17 cellular contexts compared by ENCODE assay signal in genomic region chr11:121089566-121089965, GRCh38. TPM values are rescaled to one million over a fixed set of nuclear protein-coding genes. Genes with fewer than 3 reads are reported as not detected.
DNase-seq lines count a peak whose midpoint lies in the region; ATAC-seq, FAIRE-seq and TF ChIP-seq lines count a peak whose summit lies in the region.
"Had no signal": no experiment of that assay in that cellular context is flagged by ENCODE, and none has a peak within 500 bp of the region (broad histone marks: within the 10 kb centered on the region; RNA-seq: fewer than 3 reads in every experiment).

No MANE protein-coding gene starts in this region.

- 68% methylated on average over 1 of the region's 1 CpG for WGBS in liver
- 89 to 98% (median 91%) methylated on average over 1 of the region's 1 CpG for WGBS in adrenal gland, 4 donors

- POLR2A ChIA-PET in Panc1 (lab: Charles Lee) = no interaction called here

- no peak for ATAC-seq in Panc1

- no peak for TF ChIP-seq POLR2A in adrenal gland (IDR thresholded peaks at IDR 0.05)

- TF ChIP-seq CTCF in Panc1 (IDR thresholded peaks at IDR 0.05) (no peak), liver (IDR thresholded peaks at IDR 0.05; ENCODE audit: low read depth, low read length, missing input control) (no peak), adrenal gland (IDR thresholded peaks at IDR 0.05) (no peak)

- no peak overlapping the region for H3K4me3 ChIP-seq in Panc1 (ENCODE audit: low read depth in 2 of 2, low read length in 2 of 2)
- H3K4me3 ChIP-seq in liver (ENCODE audit: low read depth in 1 of 3, low read length in 3 of 3) = no peak overlapping the region
- no peak overlapping the region for H3K4me3 ChIP-seq in adrenal gland
- H3K4me3 ChIP-seq: HAP-1 had no signal

- H3K9ac ChIP-seq in liver (ENCODE audit: low read depth in 1 of 2, low read length in 2 of 2) = no peak overlapping the region

- H3K9me3 ChIP-seq in Panc1 (ENCODE audit: control insufficient read depth, insufficient read depth, low read depth, low read length) (no peaks in the 10 kb centered on the region), liver (ENCODE audit: control insufficient read depth in 4 of 4, low read length in 3 of 4) (no peaks in the 10 kb centered on the region), adrenal gland (replicated peaks in 1 of 3) (no peaks in the 10 kb centered on the region)
- H3K9me3 ChIP-seq: Caco-2, HAP-1 had no signal

- in situ Hi-C loops in Panc1 (cut with HindIII; ENCODE audit: low pct_unique_long_range_greater_than_20kb, low sequenced_read_pairs) = no loop called here

- peak in 1 of 2 donors; percentile 4 for TF ChIP-seq RAD21 in liver (IDR thresholded peaks at IDR 0.05)

- no peak overlapping the region for H3K27ac ChIP-seq in Panc1 (ENCODE audit: low read length)
- peak overlapping the region; percentile 17 to 25 for H3K27ac ChIP-seq in liver (ENCODE audit: low read depth in 1 of 2, low read length in 2 of 2)
- H3K27ac ChIP-seq in adrenal gland = no peak overlapping the region

- H3K4me1 ChIP-seq in Panc1 (ENCODE audit: control insufficient read depth, insufficient read depth, low read length) = no peaks in the 10 kb centered on the region
- H3K4me1 ChIP-seq in liver (ENCODE audit: control insufficient read depth in 4 of 4, insufficient read depth in 4 of 4, low read length in 3 of 4) = peaks cover 2 to 47% (median 35%) of the 10 kb centered on the region in 4 donors
- H3K4me1 ChIP-seq in adrenal gland (replicated peaks in 1 of 2) = no peaks in the 10 kb centered on the region
- H3K4me1 ChIP-seq: HAP-1 had no signal

- intact Hi-C loops in Panc1 (cut with micrococcal nuclease; ENCODE audit: unreplicated experiment) (no loop called here), adrenal gland (cut with DNase I) (no loop called here)

- H3K36me3 ChIP-seq in Panc1 (ENCODE audit: control insufficient read depth, insufficient read depth, low read length) (no peaks in the 10 kb centered on the region), liver (ENCODE audit: control insufficient read depth in 4 of 4, insufficient read depth in 3 of 4, low read depth in 1 of 4, low read length in 3 of 4) (peaks cover 0 to 12% (median 3%) of the 10 kb centered on the region in 4 donors), adrenal gland (replicated peaks in 1 of 2) (peaks cover 0 to 12% of the 10 kb centered on the region in 2 donors)
- H3K36me3 ChIP-seq: HAP-1 had no signal

- BruUV-seq in Panc1 (replicated peaks; lab: Mats Ljungman, UMichigan) = TSS peak; percentile 42

- H3K27me3 ChIP-seq in Panc1 (ENCODE audit: control insufficient read depth, insufficient read depth, low read length) (no peaks in the 10 kb centered on the region), liver (ENCODE audit: control insufficient read depth in 4 of 4, insufficient read depth in 4 of 4, low read length in 3 of 4) (no peaks in the 10 kb centered on the region), adrenal gland (no peaks in the 10 kb centered on the region)

- CTCF ChIA-PET in Panc1 (lab: Charles Lee) = no interaction called here

- DNase-seq in Panc1 (ENCODE audit: low read depth, low spot score) (no peak), NCI-H146 treated with DMSO at 0.1 percent for 48 hours (lab: John Stamatoyannopoulos, UW; ENCODE audit: unreplicated experiment) (no peak), adrenal gland (no peak), NCI-H2196 (lab: John Stamatoyannopoulos, UW; ENCODE audit: unreplicated experiment) (no peak)
- DNase-seq: C1 segment of cervical spinal cord; Caco-2; CD4-positive, alpha-beta memory T cell; DMS153; DND-41; GOT3; HFFc6 had no signal

- FAIRE-seq in islet of Langerhans (lab: Jason Lieb, UNC) = peak; percentile 5
- FAIRE-seq: G401.6, GM12892, H54 had no signal

TF ChIP-seq in liver, 16 proteins besides CTCF, POLR2A, EP300 and RAD21:
- TF ChIP-seq HNF4G (IDR thresholded peaks at IDR 0.05) = no peak
- no peak for TF ChIP-seq EGR1 (IDR thresholded peaks at IDR 0.05; ENCODE audit: low read depth in 2 of 2)
- peak; percentile 72 for TF ChIP-seq FOXA2 (IDR thresholded peaks at IDR 0.05)
- TF ChIP-seq TAF1 (conservative IDR thresholded peaks at IDR 0.05) = no peak
- TF ChIP-seq GABPA (IDR thresholded peaks at IDR 0.05 in 1 of 2, conservative IDR thresholded peaks at IDR 0.05 in 1 of 2) = no peak
- TF ChIP-seq JUND (IDR thresholded peaks at IDR 0.05) = no peak
- peak; percentile 24 for TF ChIP-seq SP1 (IDR thresholded peaks at IDR 0.05)
- no peak for TF ChIP-seq ZBTB33 (IDR thresholded peaks at IDR 0.05)
- TF ChIP-seq HNF4A (conservative IDR thresholded peaks at IDR 0.05) = peak; percentile 44 to 47
- peak; percentile 53 for TF ChIP-seq YY1 (IDR thresholded peaks at IDR 0.05)
- TF ChIP-seq ATF3 (IDR thresholded peaks at IDR 0.05) = no peak
- TF ChIP-seq FOXA1 (IDR thresholded peaks at IDR 0.05) = peak; percentile 28
- TF ChIP-seq NR2F2 (IDR thresholded peaks at IDR 0.05) = no peak
- TF ChIP-seq, protein P1, sequence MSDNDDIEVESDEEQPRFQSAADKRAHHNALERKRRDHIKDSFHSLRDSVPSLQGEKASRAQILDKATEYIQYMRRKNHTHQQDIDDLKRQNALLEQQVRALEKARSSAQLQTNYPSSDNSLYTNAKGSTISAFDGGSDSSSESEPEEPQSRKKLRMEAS (IDR thresholded peaks at IDR 0.05) = peak; percentile 21
- no peak for TF ChIP-seq REST (IDR thresholded peaks at IDR 0.05)
- peak in 1 of 2 donors; percentile 49 for TF ChIP-seq RXRA (IDR thresholded peaks at IDR 0.05)

RNA-seq across cellular contexts. Expression of gene TECTA, which starts 11.5 kb away (rescaled TPM):
- 0.15 TPM for total RNA-seq in Panc1 (2021; ENCODE audit: unreplicated experiment)
- 0.18 TPM for polyA plus RNA-seq in Panc1 (2012; ENCODE audit: insufficient read length)
- 1 to 10 TPM in 1 of 2 donors, under 1 TPM in 1; 0.93 to 2.4 TPM for total RNA-seq in liver
- polyA plus RNA-seq in liver = under 1 TPM; 0.46 to 0.52 TPM
- total RNA-seq in adrenal gland = 1 to 10 TPM in 6 of 8 donors, under 1 TPM in 2; 0.58 to 5.9 (median 1.2) TPM
- polyA plus RNA-seq in adrenal gland = 1 to 10 TPM in 2 of 3 donors, under 1 TPM in 1; 0.95 to 2.6 (median 1.4) TPM

Comparison
In these comparisons a context has a peak if more than half of its experiments do, and no peak if none do; other contexts are left out.
1. H3K27ac ChIP-seq: peak in liver (2 of 2); none in Panc1 (single experiment) and adrenal gland (0 of 5).